15 cellular contexts compared by ENCODE assay signal in genomic region chr12:88903333-88903732, GRCh38.
DNase-seq lines count a peak whose midpoint lies in the region; ATAC-seq and TF ChIP-seq lines count a peak whose summit lies in the region.
"Had no signal": no experiment of that assay in that cellular context is flagged by ENCODE, and none has a peak within 500 bp of the region (broad histone marks: within the 10 kb centered on the region; RNA-seq: fewer than 3 reads in every experiment).

No MANE protein-coding gene starts in this region.

- 82 to 86% methylated on average over 4 of the region's 4 CpGs for WGBS in testis, 2 donors

- no peaks in the 10 kb centered on the region for H3K36me3 ChIP-seq in mucosa of descending colon (ENCODE audit: low read depth)
- H3K36me3 ChIP-seq in testis (ENCODE audit: low read depth, missing control alignments): no peaks in the 10 kb centered on the region
- H3K36me3 ChIP-seq: BLaER1 treated with 17β-estradiol and CSF1 and Interleukin-3, amounts not matched to agents 10 nM and 100 nM; HAP-1 had no signal

- peak; percentile 50 for ATAC-seq in GM19324 (IDR thresholded peaks at IDR 0.05; ENCODE audit: low FRiP score, unreplicated experiment)
- peak; percentile 61 for ATAC-seq in mucosa of descending colon
- ATAC-seq: CD8-positive, alpha-beta T cell had no signal

- DNase-seq in GM12865 (ENCODE audit: low read depth) (peak; percentile 22), fibroblast of gingiva (ENCODE audit: low read depth) (peak; percentile 30), mucosa of descending colon (no peak), SHP77 (lab: John Stamatoyannopoulos, UW) (no peak), HK-2 (ENCODE audit: unreplicated experiment) (no peak), testis (no peak)
- DNase-seq: Calu3; CD8-positive, alpha-beta T cell; DND-41; EL; GM23248; KBM-7 had no signal

- H3K4me3 ChIP-seq in GM12865 (ENCODE audit: low read depth, low read length): no peak overlapping the region
- no peak overlapping the region for H3K4me3 ChIP-seq in mucosa of descending colon
- no peak overlapping the region for H3K4me3 ChIP-seq in testis
- H3K4me3 ChIP-seq: BLaER1 treated with 17β-estradiol and CSF1 and Interleukin-3, amounts not matched to agents 10 nM and 100 nM; GM23248; HAP-1 had no signal

- H3K27me3 ChIP-seq in testis: no peaks in the 10 kb centered on the region
- H3K27me3 ChIP-seq: BLaER1 treated with 17β-estradiol and CSF1 and Interleukin-3, amounts not matched to agents 10 nM and 100 nM had no signal

- no peaks in the 10 kb centered on the region for H3K9me3 ChIP-seq in mucosa of descending colon
- H3K9me3 ChIP-seq in testis: no peaks in the 10 kb centered on the region
- H3K9me3 ChIP-seq: HAP-1 had no signal

- H3K27ac ChIP-seq in testis: no peak overlapping the region
- H3K27ac ChIP-seq: BLaER1 treated with 17β-estradiol and CSF1 and Interleukin-3, amounts not matched to agents 10 nM and 100 nM; GM23248 had no signal

- no peak for TF ChIP-seq CTCF in GM12865 (IDR thresholded peaks at IDR 0.05; ENCODE audit: insufficient read depth, low read depth, low read length, missing control alignments)
- no peak for TF ChIP-seq CTCF in mucosa of descending colon (IDR thresholded peaks at IDR 0.05)
- no peak for TF ChIP-seq CTCF in testis (IDR thresholded peaks at IDR 0.05)

- H3K4me1 ChIP-seq in mucosa of descending colon (ENCODE audit: low read depth): no peaks in the 10 kb centered on the region
- no peaks in the 10 kb centered on the region for H3K4me1 ChIP-seq in testis

- TF ChIP-seq POLR2A in testis (IDR thresholded peaks at IDR 0.05): no peak

- intact Hi-C loops in mucosa of descending colon (cut with DNase I, micrococcal nuclease) (no loop called here), testis (cut with DNase I; ENCODE audit: low total_unique reads) (no loop called here)

Comparison
In these comparisons a context has a peak if more than half of its experiments do, and no peak if none do; other contexts are left out.
1. DNase-seq: peak in GM12865 (single experiment) and fibroblast of gingiva (single experiment); none in mucosa of descending colon (0 of 3), SHP77 (0 of 2), HK-2 (single experiment) and testis (single experiment).